1 cellular context compared by ENCODE assay signal in the genomic region with DNA sequence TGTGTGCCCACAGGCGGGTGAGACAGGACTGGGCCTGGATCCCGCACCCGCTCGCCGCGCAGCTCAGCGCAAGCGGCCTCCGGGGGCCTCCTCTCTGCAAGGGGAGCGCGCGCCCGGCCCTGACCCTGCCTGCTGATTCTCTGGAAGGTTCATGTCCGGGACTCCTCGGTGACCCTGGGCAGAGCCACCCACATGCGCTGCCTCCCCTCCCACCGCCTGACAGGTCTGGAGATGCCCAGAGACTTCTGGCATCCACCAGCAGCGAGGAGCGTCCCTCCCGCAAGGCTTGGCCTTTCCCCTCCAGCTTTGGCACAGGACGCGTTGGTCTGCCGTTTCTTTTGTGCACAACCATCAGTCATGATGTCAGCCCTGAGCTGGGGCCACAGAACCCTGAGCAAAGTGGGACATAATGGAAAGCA.
TF ChIP-seq lines count a peak whose summit lies in the region.

No MANE protein-coding gene starts in this region.

TF ChIP-seq in H1, 55 proteins besides CTCF, POLR2A, EP300 and RAD21 (continued from another document):
- TF ChIP-seq, protein P1, sequence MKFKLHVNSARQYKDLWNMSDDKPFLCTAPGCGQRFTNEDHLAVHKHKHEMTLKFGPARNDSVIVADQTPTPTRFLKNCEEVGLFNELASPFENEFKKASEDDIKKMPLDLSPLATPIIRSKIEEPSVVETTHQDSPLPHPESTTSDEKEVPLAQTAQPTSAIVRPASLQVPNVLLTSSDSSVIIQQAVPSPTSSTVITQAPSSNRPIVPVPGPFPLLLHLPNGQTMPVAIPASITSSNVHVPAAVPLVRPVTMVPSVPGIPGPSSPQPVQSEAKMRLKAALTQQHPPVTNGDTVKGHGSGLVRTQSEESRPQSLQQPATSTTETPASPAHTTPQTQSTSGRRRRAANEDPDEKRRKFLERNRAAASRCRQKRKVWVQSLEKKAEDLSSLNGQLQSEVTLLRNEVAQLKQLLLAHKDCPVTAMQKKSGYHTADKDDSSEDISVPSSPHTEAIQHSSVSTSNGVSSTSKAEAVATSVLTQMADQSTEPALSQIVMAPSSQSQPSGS (IDR thresholded peaks at IDR 0.05; ENCODE audit: low read length) = no peak
- TF ChIP-seq GTF2F1 (IDR thresholded peaks at IDR 0.05; ENCODE audit: borderline replicate concordance, low read depth, low read length) (no peak), JUN (IDR thresholded peaks at IDR 0.05; ENCODE audit: low read depth, low read length) (no peak), SP4 (IDR thresholded peaks at IDR 0.05; ENCODE audit: low read length) (no peak), CHD2 (IDR thresholded peaks at IDR 0.05; ENCODE audit: low read length) (no peak), NRF1 (IDR thresholded peaks at IDR 0.05; ENCODE audit: low read depth, low read length) (no peak), SAP30 (IDR thresholded peaks at IDR 0.05; ENCODE audit: insufficient read depth, insufficient replicate concordance, low read length) (no peak), BCL11A (IDR thresholded peaks at IDR 0.05; ENCODE audit: low read depth in 2 of 2, low read length in 2 of 2) (no peak), FOSL1 (IDR thresholded peaks at IDR 0.05; ENCODE audit: insufficient read depth, low read depth, low read length) (no peak), PHF8 (conservative IDR thresholded peaks at IDR 0.05; ENCODE audit: low read depth, low read length) (no peak), SIX5 (IDR thresholded peaks at IDR 0.05; ENCODE audit: low read depth, low read length) (no peak), CEBPB (IDR thresholded peaks at IDR 0.05; ENCODE audit: low read depth, low read length) (no peak), RNF2 (IDR thresholded peaks at IDR 0.05; ENCODE audit: borderline replicate concordance, low read depth, low read length, missing control alignments, poor library complexity, severe bottlenecking) (no peak), YY1 (IDR thresholded peaks at IDR 0.05; ENCODE audit: low read depth, low read length) (no peak)
- TF ChIP-seq, protein P2, sequence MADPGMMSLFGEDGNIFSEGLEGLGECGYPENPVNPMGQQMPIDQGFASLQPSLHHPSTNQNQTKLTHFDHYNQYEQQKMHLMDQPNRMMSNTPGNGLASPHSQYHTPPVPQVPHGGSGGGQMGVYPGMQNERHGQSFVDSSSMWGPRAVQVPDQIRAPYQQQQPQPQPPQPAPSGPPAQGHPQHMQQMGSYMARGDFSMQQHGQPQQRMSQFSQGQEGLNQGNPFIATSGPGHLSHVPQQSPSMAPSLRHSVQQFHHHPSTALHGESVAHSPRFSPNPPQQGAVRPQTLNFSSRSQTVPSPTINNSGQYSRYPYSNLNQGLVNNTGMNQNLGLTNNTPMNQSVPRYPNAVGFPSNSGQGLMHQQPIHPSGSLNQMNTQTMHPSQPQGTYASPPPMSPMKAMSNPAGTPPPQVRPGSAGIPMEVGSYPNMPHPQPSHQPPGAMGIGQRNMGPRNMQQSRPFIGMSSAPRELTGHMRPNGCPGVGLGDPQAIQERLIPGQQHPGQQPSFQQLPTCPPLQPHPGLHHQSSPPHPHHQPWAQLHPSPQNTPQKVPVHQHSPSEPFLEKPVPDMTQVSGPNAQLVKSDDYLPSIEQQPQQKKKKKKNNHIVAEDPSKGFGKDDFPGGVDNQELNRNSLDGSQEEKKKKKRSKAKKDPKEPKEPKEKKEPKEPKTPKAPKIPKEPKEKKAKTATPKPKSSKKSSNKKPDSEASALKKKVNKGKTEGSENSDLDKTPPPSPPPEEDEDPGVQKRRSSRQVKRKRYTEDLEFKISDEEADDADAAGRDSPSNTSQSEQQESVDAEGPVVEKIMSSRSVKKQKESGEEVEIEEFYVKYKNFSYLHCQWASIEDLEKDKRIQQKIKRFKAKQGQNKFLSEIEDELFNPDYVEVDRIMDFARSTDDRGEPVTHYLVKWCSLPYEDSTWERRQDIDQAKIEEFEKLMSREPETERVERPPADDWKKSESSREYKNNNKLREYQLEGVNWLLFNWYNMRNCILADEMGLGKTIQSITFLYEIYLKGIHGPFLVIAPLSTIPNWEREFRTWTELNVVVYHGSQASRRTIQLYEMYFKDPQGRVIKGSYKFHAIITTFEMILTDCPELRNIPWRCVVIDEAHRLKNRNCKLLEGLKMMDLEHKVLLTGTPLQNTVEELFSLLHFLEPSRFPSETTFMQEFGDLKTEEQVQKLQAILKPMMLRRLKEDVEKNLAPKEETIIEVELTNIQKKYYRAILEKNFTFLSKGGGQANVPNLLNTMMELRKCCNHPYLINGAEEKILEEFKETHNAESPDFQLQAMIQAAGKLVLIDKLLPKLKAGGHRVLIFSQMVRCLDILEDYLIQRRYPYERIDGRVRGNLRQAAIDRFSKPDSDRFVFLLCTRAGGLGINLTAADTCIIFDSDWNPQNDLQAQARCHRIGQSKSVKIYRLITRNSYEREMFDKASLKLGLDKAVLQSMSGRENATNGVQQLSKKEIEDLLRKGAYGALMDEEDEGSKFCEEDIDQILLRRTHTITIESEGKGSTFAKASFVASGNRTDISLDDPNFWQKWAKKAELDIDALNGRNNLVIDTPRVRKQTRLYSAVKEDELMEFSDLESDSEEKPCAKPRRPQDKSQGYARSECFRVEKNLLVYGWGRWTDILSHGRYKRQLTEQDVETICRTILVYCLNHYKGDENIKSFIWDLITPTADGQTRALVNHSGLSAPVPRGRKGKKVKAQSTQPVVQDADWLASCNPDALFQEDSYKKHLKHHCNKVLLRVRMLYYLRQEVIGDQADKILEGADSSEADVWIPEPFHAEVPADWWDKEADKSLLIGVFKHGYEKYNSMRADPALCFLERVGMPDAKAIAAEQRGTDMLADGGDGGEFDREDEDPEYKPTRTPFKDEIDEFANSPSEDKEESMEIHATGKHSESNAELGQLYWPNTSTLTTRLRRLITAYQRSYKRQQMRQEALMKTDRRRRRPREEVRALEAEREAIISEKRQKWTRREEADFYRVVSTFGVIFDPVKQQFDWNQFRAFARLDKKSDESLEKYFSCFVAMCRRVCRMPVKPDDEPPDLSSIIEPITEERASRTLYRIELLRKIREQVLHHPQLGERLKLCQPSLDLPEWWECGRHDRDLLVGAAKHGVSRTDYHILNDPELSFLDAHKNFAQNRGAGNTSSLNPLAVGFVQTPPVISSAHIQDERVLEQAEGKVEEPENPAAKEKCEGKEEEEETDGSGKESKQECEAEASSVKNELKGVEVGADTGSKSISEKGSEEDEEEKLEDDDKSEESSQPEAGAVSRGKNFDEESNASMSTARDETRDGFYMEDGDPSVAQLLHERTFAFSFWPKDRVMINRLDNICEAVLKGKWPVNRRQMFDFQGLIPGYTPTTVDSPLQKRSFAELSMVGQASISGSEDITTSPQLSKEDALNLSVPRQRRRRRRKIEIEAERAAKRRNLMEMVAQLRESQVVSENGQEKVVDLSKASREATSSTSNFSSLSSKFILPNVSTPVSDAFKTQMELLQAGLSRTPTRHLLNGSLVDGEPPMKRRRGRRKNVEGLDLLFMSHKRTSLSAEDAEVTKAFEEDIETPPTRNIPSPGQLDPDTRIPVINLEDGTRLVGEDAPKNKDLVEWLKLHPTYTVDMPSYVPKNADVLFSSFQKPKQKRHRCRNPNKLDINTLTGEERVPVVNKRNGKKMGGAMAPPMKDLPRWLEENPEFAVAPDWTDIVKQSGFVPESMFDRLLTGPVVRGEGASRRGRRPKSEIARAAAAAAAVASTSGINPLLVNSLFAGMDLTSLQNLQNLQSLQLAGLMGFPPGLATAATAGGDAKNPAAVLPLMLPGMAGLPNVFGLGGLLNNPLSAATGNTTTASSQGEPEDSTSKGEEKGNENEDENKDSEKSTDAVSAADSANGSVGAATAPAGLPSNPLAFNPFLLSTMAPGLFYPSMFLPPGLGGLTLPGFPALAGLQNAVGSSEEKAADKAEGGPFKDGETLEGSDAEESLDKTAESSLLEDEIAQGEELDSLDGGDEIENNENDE (IDR thresholded peaks at IDR 0.05; ENCODE audit: insufficient replicate concordance, low read length) = no peak
